17 cellular contexts compared by ENCODE assay signal in genomic region chr14:92924247-92924646, GRCh38. TPM values are rescaled to one million over a fixed set of nuclear protein-coding genes. Genes with fewer than 3 reads are reported as not detected.
DNase-seq lines count a peak whose midpoint lies in the region; ATAC-seq and TF ChIP-seq lines count a peak whose summit lies in the region.
"Had no signal": no experiment of that assay in that cellular context is flagged by ENCODE, and none has a peak within 500 bp of the region (broad histone marks: within the 10 kb centered on the region; RNA-seq: fewer than 3 reads in every experiment).

No MANE protein-coding gene starts in this region.

- intact Hi-C loops in lower lobe of right lung (cut with DNase I) = no loop called here

- H2AFZ ChIP-seq in MM.1S (ENCODE audit: low read length) = no peak overlapping the region

- H3K79me2 ChIP-seq in MM.1S (ENCODE audit: low read length) = no peaks in the 10 kb centered on the region

- H3K9ac ChIP-seq in MM.1S (ENCODE audit: low read length) = no peak overlapping the region

- peaks cover 6% of the 10 kb centered on the region; the same call in 1 of the 2 replicates for H3K4me1 ChIP-seq in MM.1S (ENCODE audit: low read length)
- no peaks in the 10 kb centered on the region for H3K4me1 ChIP-seq in lower lobe of right lung
- H3K4me1 ChIP-seq: gastrocnemius medialis had no signal

- peaks cover 26% of the 10 kb centered on the region for H3K4me1 Mint-ChIP-seq in brain

- peak overlapping the region; percentile 57 to 94 (median 84) for H3K4me3 Mint-ChIP-seq in brain
- H3K4me3 Mint-ChIP-seq: activated CD4-positive, alpha-beta T cell treated with anti-CD3 and anti-CD28 coated beads for 36 hours; activated naive CD8-positive, alpha-beta T cell had no signal

- H3K27ac ChIP-seq in MM.1S (ENCODE audit: low read length) (no peak overlapping the region), lower lobe of right lung (no peak overlapping the region)
- H3K27ac ChIP-seq: cardiac muscle cell, gastrocnemius medialis, RWPE1, thoracic aorta had no signal

- H3K9me3 ChIP-seq in MM.1S (replicated peaks; ENCODE audit: insufficient read depth, low read length) (no peaks in the 10 kb centered on the region), lower lobe of right lung (no peaks in the 10 kb centered on the region)
- H3K9me3 ChIP-seq: gastrocnemius medialis, thoracic aorta had no signal

- no peaks in the 10 kb centered on the region for H4K20me1 ChIP-seq in MM.1S (ENCODE audit: insufficient read depth, low read length)

- H3K36me3 Mint-ChIP-seq in brain = no peaks in the 10 kb centered on the region
- H3K36me3 Mint-ChIP-seq: activated naive CD8-positive, alpha-beta T cell had no signal

- no peaks in the 10 kb centered on the region for H3K9me2 ChIP-seq in MM.1S (replicated peaks; ENCODE audit: insufficient read depth, low read length)

- TF ChIP-seq CTCF in MM.1S (IDR thresholded peaks at IDR 0.05; ENCODE audit: low read length) (no peak), brain (conservative IDR thresholded peaks at IDR 0.05) (no peak), lower lobe of right lung (IDR thresholded peaks at IDR 0.05) (no peak)

- H3K27ac Mint-ChIP-seq in brain = peak overlapping the region in 2 of 5 experiments; percentile 77 to 88
- H3K27ac Mint-ChIP-seq: activated CD4-positive, alpha-beta T cell treated with anti-CD3 and anti-CD28 coated beads for 36 hours; activated naive CD8-positive, alpha-beta T cell had no signal

- H3F3A ChIP-seq in MM.1S (ENCODE audit: insufficient read depth, low read length) = no peaks in the 10 kb centered on the region

- peaks cover 0 to 6% (median 0%) of the 10 kb centered on the region in 5 experiments for H3K9me3 Mint-ChIP-seq in brain

- H3K27me3 Mint-ChIP-seq in brain = peaks cover 39% of the 10 kb centered on the region

- H3K4me2 ChIP-seq in MM.1S (ENCODE audit: low read depth, low read length) = 0 out of 2 replicates have a peak overlapping the region, but pooled peaks have one; percentile 19

- ATAC-seq in lower lobe of right lung = no peak
- ATAC-seq: activated CD4-positive, alpha-beta T cell treated with anti-CD3 and anti-CD28 coated beads for 36 hours; gastrocnemius medialis had no signal

- peak; percentile 24 for DNase-seq in ELF-1 (ENCODE audit: low read depth, low spot score)
- peak; percentile 69 for DNase-seq in MM.1S
- DNase-seq in occipital lobe (lab: John Stamatoyannopoulos, UW) = peak; percentile 24
- no peak for DNase-seq in lower lobe of right lung
- DNase-seq in activated T-cell treated with anti-CD3 and anti-CD28 coated beads, Interleukin-2, amount 50 U/mL, for 48 hours = no peak
- no peak for DNase-seq in SKM-1 (lab: John Stamatoyannopoulos, UW; ENCODE audit: unreplicated experiment)
- DNase-seq: activated CD4-positive, alpha-beta T cell treated with anti-CD3 and anti-CD28 coated beads for 36 hours; gastrocnemius medialis; GDM1; NCI-H524 treated with DMSO at 0.1 percent for 48 hours; stimulated activated CD4-positive, alpha-beta T cell treated with anti-CD3 and anti-CD28 coated beads, Interleukin-15, amount 100 ng/mL, for 24 hours; T-helper 2 cell had no signal

- H3K36me3 ChIP-seq in MM.1S (replicated peaks; ENCODE audit: insufficient read depth, low read length) = no peaks in the 10 kb centered on the region
- no peaks in the 10 kb centered on the region for H3K36me3 ChIP-seq in lower lobe of right lung
- H3K36me3 ChIP-seq: cardiac muscle cell, gastrocnemius medialis, thoracic aorta had no signal

- H3K27me3 ChIP-seq in MM.1S (replicated peaks; ENCODE audit: insufficient read depth, low read length) (no peaks in the 10 kb centered on the region), lower lobe of right lung (ENCODE audit: low read depth) (peaks cover 33% of the 10 kb centered on the region)

- H3K4me3 ChIP-seq in MM.1S (ENCODE audit: low read length) = no peak overlapping the region
- H3K4me3 ChIP-seq in lower lobe of right lung = no peak overlapping the region
- H3K4me3 ChIP-seq: cardiac muscle cell, gastrocnemius medialis, thoracic aorta had no signal

RNA-seq across cellular contexts. Expression of gene CHGA, which starts 1.3 kb away (rescaled TPM):
- 1,071 TPM for polyA plus RNA-seq in brain (ENCODE audit: insufficient read depth, low read depth, low replicate concordance)
- 37.9 TPM for total RNA-seq in occipital lobe
- 0.71 TPM for total RNA-seq in lower lobe of right lung
- total RNA-seq: activated CD4-positive, alpha-beta T cell treated with anti-CD3 and anti-CD28 coated beads for 36 hours; cardiac muscle cell; thoracic aorta had no signal

Comparison
In these comparisons a context has a peak if more than half of its experiments do, and no peak if none do; other contexts are left out.
1. DNase-seq: peak in ELF-1 (single experiment), MM.1S (single experiment) and occipital lobe (single experiment); none in lower lobe of right lung (single experiment), activated T-cell treated with anti-CD3 and anti-CD28 coated beads, Interleukin-2, amount 50 U/mL, for 48 hours (0 of 2) and SKM-1 (single experiment).
2. RNA of gene CHGA, which starts 1.3 kb away (total RNA-seq): 37.9 TPM in occipital lobe (single experiment); 0.71 TPM in lower lobe of right lung (single experiment); every median in the first group is over 10 times any median in the second.